10 cellular contexts compared by ENCODE assay signal in genomic region chr6:42748241-42748898, GRCh38. TPM values are rescaled to one million over a fixed set of nuclear protein-coding genes. Genes with fewer than 3 reads are reported as not detected.
DNase-seq lines count a peak whose midpoint lies in the region; ATAC-seq and TF ChIP-seq lines count a peak whose summit lies in the region.
"Had no signal": no experiment of that assay in that cellular context is flagged by ENCODE, and none has a peak within 500 bp of the region (broad histone marks: within the 10 kb centered on the region; RNA-seq: fewer than 3 reads in every experiment).

No MANE protein-coding gene starts in this region.

- peak overlapping the region; percentile 3; the same call in 1 of the 2 replicates for H2AFZ ChIP-seq in OCI-LY7 (ENCODE audit: low read length)

- intact Hi-C loops in OCI-LY7 (cut with micrococcal nuclease; ENCODE audit: unreplicated experiment) (loop anchor here (5.0 to 10.0 kb wide), 4 partner anchors 144 to 1024 kb away; partner anchors contain the start of gene SRF), prostate gland (cut with DNase I) (loop anchor here (10.0 kb wide), 1 partner anchor 76 kb away; no protein-coding TSS in a partner anchor)

- DNase-seq in GM12864 (ENCODE audit: low read depth), result no peak
- no peak for DNase-seq in OCI-LY7 (ENCODE audit: low spot score)
- DNase-seq in effector memory CD8-positive, alpha-beta T cell, result no peak
- DNase-seq in prostate gland (ENCODE audit: low spot score), result no peak
- DNase-seq in KG1 (lab: John Stamatoyannopoulos, UW), result no peak
- no peak for DNase-seq in AG08396 (ENCODE audit: low spot score)
- no peak for DNase-seq in activated CD4-positive, CD25-positive, alpha-beta regulatory T cell treated with anti-CD3 and anti-CD28 coated beads, Interleukin-2, amount 50 U/mL, for 72 hours
- DNase-seq: brain microvascular endothelial cell, NCI-H146 had no signal

- H3K36me3 Mint-ChIP-seq in effector memory CD8-positive, alpha-beta T cell (ENCODE audit: insufficient read depth), result peaks cover 40% of the 10 kb centered on the region

- H3K27me3 Mint-ChIP-seq in effector memory CD8-positive, alpha-beta T cell, result no peaks in the 10 kb centered on the region

- H3K9me3 ChIP-seq in OCI-LY7 (ENCODE audit: low read length), result no peaks in the 10 kb centered on the region
- H3K9me3 ChIP-seq in prostate gland, result no peaks in the 10 kb centered on the region

- TF ChIP-seq CTCF in GM12864 (IDR thresholded peaks at IDR 0.05; ENCODE audit: low read depth, low read length, missing control alignments), result no peak
- no peak for TF ChIP-seq CTCF in OCI-LY7 (conservative IDR thresholded peaks at IDR 0.05; ENCODE audit: low read length)
- no peak for TF ChIP-seq CTCF in prostate gland (IDR thresholded peaks at IDR 0.05)

- WGBS in prostate gland, result 23% methylated on average over 7 of the region's 7 CpGs

- H3K36me3 ChIP-seq in OCI-LY7 (ENCODE audit: insufficient read depth, low read length), result peaks cover 27% of the 10 kb centered on the region
- no peaks in the 10 kb centered on the region for H3K36me3 ChIP-seq in prostate gland
- H3K36me3 ChIP-seq: brain microvascular endothelial cell had no signal

- POLR2A ChIA-PET in OCI-LY7 (lab: Charles Lee), result interaction anchor here (0.6 to 14.2 kb wide), 13 partner anchors 9 to 964 kb away, joined by 3 to 494 read pairs (median 5); partner anchors contain the start of genes BICRAL and RPL7L1

- H3K27ac Mint-ChIP-seq in effector memory CD8-positive, alpha-beta T cell, result peak overlapping the region; percentile 52 to 97

- TF ChIP-seq POLR2A in prostate gland (IDR thresholded peaks at IDR 0.05), result no peak

- H4K20me1 ChIP-seq in OCI-LY7 (ENCODE audit: insufficient read depth, low read length), result peaks cover 9% of the 10 kb centered on the region; the same call in 1 of the 2 replicates

- H3K27ac ChIP-seq in OCI-LY7 (ENCODE audit: low read depth, low read length, poor library complexity, severe bottlenecking) (peak overlapping the region; percentile 93), prostate gland (peak overlapping the region; percentile 5 to 97)

- no peaks in the 10 kb centered on the region for H3K27me3 ChIP-seq in prostate gland (replicated peaks; ENCODE audit: insufficient read depth)
- H3K27me3 ChIP-seq: brain microvascular endothelial cell had no signal

- H3K4me1 ChIP-seq in OCI-LY7 (ENCODE audit: insufficient read depth, low read length, poor library complexity, severe bottlenecking) (peaks cover 31% of the 10 kb centered on the region), prostate gland (replicated peaks) (peaks cover 8% of the 10 kb centered on the region)

- peaks cover 41% of the 10 kb centered on the region for H3K79me2 ChIP-seq in OCI-LY7 (ENCODE audit: insufficient read depth, low read depth, low read length)

- H3K4me2 ChIP-seq in OCI-LY7 (ENCODE audit: low read length), result peak overlapping the region; percentile 100

- CTCF ChIA-PET in OCI-LY7 (lab: Charles Lee; ENCODE audit: unreplicated experiment), result interaction anchor here (0.6 to 1.6 kb wide), 3 partner anchors 10 to 23 kb away, joined by 3 to 5 read pairs (median 3); no protein-coding TSS in a partner anchor

- H3K4me3 Mint-ChIP-seq in effector memory CD8-positive, alpha-beta T cell, result peak overlapping the region; percentile 95

- H3K9me3 Mint-ChIP-seq in effector memory CD8-positive, alpha-beta T cell, result no peaks in the 10 kb centered on the region

- BruUV-seq in OCI-LY7 (replicated peaks; lab: Mats Ljungman, UMichigan), result no TSS peak

- H3K4me3 ChIP-seq in GM12864 (ENCODE audit: low read depth, low read length) (peak overlapping the region; percentile 76), OCI-LY7 (ENCODE audit: low read depth, low read length, poor library complexity, severe bottlenecking) (peak overlapping the region; percentile 80), prostate gland (peak overlapping the region in 1 of 2 donors; percentile 81)

- ATAC-seq in effector memory CD8-positive, alpha-beta T cell (replicated peaks), result no peak
- ATAC-seq in GM19397 (IDR thresholded peaks at IDR 0.05; ENCODE audit: unreplicated experiment), result no peak

- H3K9me2 ChIP-seq in OCI-LY7 (ENCODE audit: insufficient read depth, low read length), result no peaks in the 10 kb centered on the region

- H3K4me1 Mint-ChIP-seq in effector memory CD8-positive, alpha-beta T cell (ENCODE audit: low read depth in 2 of 2), result peaks cover 25 to 29% of the 10 kb centered on the region in 2 donors

RNA-seq across cellular contexts. Expression of gene TBCC, which starts 2.5 kb away (rescaled TPM):
- 118 and 136 TPM in 2 replicates for total RNA-seq in OCI-LY7 (2014; rRNA removed; shearing (Covaris generic))
- 69.2 and 78.0 TPM in 2 replicates for total RNA-seq in OCI-LY7 (2022)
- total RNA-seq in prostate gland, result 10 to 100 TPM; 43.4 to 59.8 TPM

RNA-seq across cellular contexts. Expression of gene PRPH2, which starts 26.0 kb away (rescaled TPM):
- not detected in 2 replicates for total RNA-seq in OCI-LY7 (2014; rRNA removed; shearing (Covaris generic))
- total RNA-seq in OCI-LY7 (2022) (not detected in 2 replicates), prostate gland (1 to 10 TPM in 1 of 2 donors, under 1 TPM in 1; 0.27 to 3.3 TPM)

RNA-seq across cellular contexts. Expression of gene BICRAL, which starts 33.5 kb away (rescaled TPM):
- 8.0 and 10.3 TPM in 2 replicates for total RNA-seq in OCI-LY7 (2014; rRNA removed; shearing (Covaris generic))
- total RNA-seq in OCI-LY7 (2022), result 25.7 and 27.8 TPM in 2 replicates
- 10 to 100 TPM; 21.0 to 26.2 TPM for total RNA-seq in prostate gland
